8 cellular contexts compared by ENCODE assay signal in the genomic region with DNA sequence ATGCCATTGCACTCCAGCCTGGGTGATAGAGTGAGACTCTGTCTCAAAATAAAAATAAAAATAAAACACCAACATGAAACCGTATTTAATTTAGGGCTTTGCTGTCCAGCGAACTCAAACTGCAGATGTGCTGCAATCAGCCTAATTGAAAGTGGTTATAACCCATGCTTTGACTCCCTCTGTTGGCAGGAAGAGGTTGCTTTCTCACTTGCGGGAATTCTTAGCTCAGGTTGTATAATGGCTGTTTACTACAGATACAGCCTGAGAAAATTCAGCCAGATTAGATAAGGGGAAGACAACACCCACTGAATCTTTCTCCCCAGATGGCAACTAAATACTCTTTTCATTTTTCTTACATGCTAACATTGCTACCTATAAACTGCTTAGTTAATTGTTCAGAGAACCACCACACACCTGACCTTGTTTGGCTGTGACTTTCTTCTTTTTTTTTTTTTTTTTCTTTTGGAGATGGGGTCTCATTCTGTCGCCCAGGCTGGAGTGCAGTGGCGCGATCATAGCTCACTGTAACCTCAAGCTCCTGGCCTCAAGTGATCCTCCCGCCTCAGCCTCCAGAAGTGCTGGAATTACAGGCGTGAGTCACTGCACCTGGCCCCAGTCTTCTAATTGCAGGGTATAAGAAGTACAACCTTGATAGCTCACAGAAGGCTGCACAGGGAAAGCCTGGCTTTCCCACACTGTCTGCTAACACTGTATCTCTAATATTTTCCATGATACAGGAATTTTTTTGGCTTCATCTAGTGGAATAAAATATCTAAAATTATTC. TPM values are rescaled to one million over a fixed set of nuclear protein-coding genes. Genes with fewer than 3 reads are reported as not detected.
A peak's percentile ranks its signal among the peaks of the same experiment; 100 is the strongest.
DNase-seq lines count a peak whose midpoint lies in the region; ATAC-seq and TF ChIP-seq lines count a peak whose summit lies in the region.

No MANE protein-coding gene starts in this region.

- CTCF ChIA-PET in activated CD4-positive, alpha-beta memory T cell treated with anti-CD3 and anti-CD28 coated beads, Interleukin-2, amount 10 ng/mL, durations not matched to agents 7 days and 5 days (lab: Charles Lee), result interaction anchor here (0.6 to 5.4 kb wide), 25 partner anchors 14 to 543 kb away, joined by 3 to 118 read pairs (median 4); a partner anchor contains a TSS

- H3K27ac Mint-ChIP-seq in activated CD4-positive, alpha-beta memory T cell treated with anti-CD3 and anti-CD28 coated beads, Interleukin-2, amount 10 ng/mL, durations not matched to agents 7 days and 5 days, result no peak overlapping the region

- no peak overlapping the region for H3K4me3 ChIP-seq in HL-60 (replicated peaks; ENCODE audit: insufficient read depth, low read length)
- H3K4me3 ChIP-seq in fibroblast of lung (replicated peaks in 1 of 4; ENCODE audit: control extremely low read depth in 1 of 4, insufficient read depth in 1 of 4, low read depth in 3 of 4, low read length in 4 of 4), result no peak overlapping the region
- no peak overlapping the region for H3K4me3 ChIP-seq in ovary

- no peak for TF ChIP-seq EP300 in ovary (IDR thresholded peaks at IDR 0.05)

- DNase-seq in DMS53 (lab: John Stamatoyannopoulos, UW) (peak; percentile 91), HL-60 (ENCODE audit: low read depth in 1 of 2, low spot score in 1 of 2) (peak; percentile 54 to 69), NCI-H748 (lab: John Stamatoyannopoulos, UW; ENCODE audit: unreplicated experiment) (peak; percentile 72), fibroblast of lung (ENCODE audit: low read depth in 2 of 2) (peak; percentile 82 to 88), ovary (peak in 3 of 5 donors; percentile 25 to 62 (median 28))
- DNase-seq in activated CD4-positive, alpha-beta memory T cell treated with anti-CD3 and anti-CD28 coated beads, Interleukin-2, amount 10 ng/mL, durations not matched to agents 7 days and 5 days, result peak; percentile 45

- H3K9ac ChIP-seq in fibroblast of lung (ENCODE audit: insufficient read depth, low read length), result no peak overlapping the region

- ATAC-seq in GM18867 (IDR thresholded peaks at IDR 0.05; ENCODE audit: unreplicated experiment), result no peak
- no peak for ATAC-seq in HG03196 (IDR thresholded peaks at IDR 0.05; ENCODE audit: unreplicated experiment)

- POLR2A ChIA-PET in activated CD4-positive, alpha-beta memory T cell treated with anti-CD3 and anti-CD28 coated beads, Interleukin-2, amount 10 ng/mL, durations not matched to agents 7 days and 5 days (lab: Charles Lee), result interaction anchor here (0.6 to 2.1 kb wide), 4 partner anchors 27 to 216 kb away, joined by 3 to 8 read pairs (median 4); a partner anchor contains a TSS

- TF ChIP-seq CTCF in HL-60 (IDR thresholded peaks at IDR 0.05; ENCODE audit: insufficient read depth, low read length) (peak; percentile 69), fibroblast of lung (conservative IDR thresholded peaks at IDR 0.05 in 1 of 2, IDR thresholded peaks at IDR 0.05 in 1 of 2; ENCODE audit: low read depth in 1 of 2, low read length in 2 of 2) (peak; percentile 82 to 85), ovary (IDR thresholded peaks at IDR 0.05) (peak; percentile 13 to 76 (median 62))

- H3K4me3 Mint-ChIP-seq in activated CD4-positive, alpha-beta memory T cell treated with anti-CD3 and anti-CD28 coated beads, Interleukin-2, amount 10 ng/mL, durations not matched to agents 7 days and 5 days, result no peak overlapping the region

- H3K36me3 Mint-ChIP-seq in activated CD4-positive, alpha-beta memory T cell treated with anti-CD3 and anti-CD28 coated beads, Interleukin-2, amount 10 ng/mL, durations not matched to agents 7 days and 5 days (ENCODE audit: low read depth), result peaks cover 8% of the 10 kb centered on the region

- H3K4me2 ChIP-seq in fibroblast of lung (ENCODE audit: extremely low read depth, insufficient read depth, low read length), result no peak overlapping the region

- no peak overlapping the region for H2AFZ ChIP-seq in fibroblast of lung (ENCODE audit: low read length)

- TF ChIP-seq POLR2A in ovary (IDR thresholded peaks at IDR 0.05), result no peak

- no peaks in the 10 kb centered on the region for H4K20me1 ChIP-seq in fibroblast of lung (ENCODE audit: control insufficient read depth, extremely low read depth, insufficient read depth, low read length)

- no peaks in the 10 kb centered on the region for H3K9me3 Mint-ChIP-seq in activated CD4-positive, alpha-beta memory T cell treated with anti-CD3 and anti-CD28 coated beads, Interleukin-2, amount 10 ng/mL, durations not matched to agents 7 days and 5 days

- peaks cover 21% of the 10 kb centered on the region for H3K4me1 ChIP-seq in fibroblast of lung (ENCODE audit: control insufficient read depth, extremely low read depth, insufficient read depth, low read length)
- peaks cover 4% of the 10 kb centered on the region for H3K4me1 ChIP-seq in ovary (ENCODE audit: insufficient read depth)

- 40 to 46% (median 44%) methylated on average over 8 of the region's 8 CpGs for WGBS in ovary, 3 donors

- H3K79me2 ChIP-seq in fibroblast of lung (ENCODE audit: control insufficient read depth, insufficient read depth, low read length), result no peaks in the 10 kb centered on the region

- no peaks in the 10 kb centered on the region for H3K9me3 ChIP-seq in fibroblast of lung (ENCODE audit: control insufficient read depth, insufficient read depth, low read depth, low read length)
- H3K9me3 ChIP-seq in ovary, result no peaks in the 10 kb centered on the region

- H3K27me3 ChIP-seq in HL-60 (ENCODE audit: insufficient read depth, poor library complexity, severe bottlenecking), result no peaks in the 10 kb centered on the region
- H3K27me3 ChIP-seq in fibroblast of lung (ENCODE audit: control insufficient read depth, insufficient read depth, low read length), result no peaks in the 10 kb centered on the region
- H3K27me3 ChIP-seq in ovary, result no peaks in the 10 kb centered on the region

- peaks cover 7% of the 10 kb centered on the region for H3K27me3 Mint-ChIP-seq in activated CD4-positive, alpha-beta memory T cell treated with anti-CD3 and anti-CD28 coated beads, Interleukin-2, amount 10 ng/mL, durations not matched to agents 7 days and 5 days

- H3K27ac ChIP-seq in HL-60 (replicated peaks) (no peak overlapping the region), fibroblast of lung (ENCODE audit: insufficient read depth, low read length) (no peak overlapping the region), ovary (peak overlapping the region in 1 of 2 donors; percentile 99)

- peaks cover 30% of the 10 kb centered on the region for H3K4me1 Mint-ChIP-seq in activated CD4-positive, alpha-beta memory T cell treated with anti-CD3 and anti-CD28 coated beads, Interleukin-2, amount 10 ng/mL, durations not matched to agents 7 days and 5 days

- H3K36me3 ChIP-seq in fibroblast of lung (ENCODE audit: control insufficient read depth, insufficient read depth, low read length) (no peaks in the 10 kb centered on the region), ovary (no peaks in the 10 kb centered on the region)

- intact Hi-C loops in ovary (cut with DNase I), result loop anchor here (5.0 to 10.0 kb wide), 5 partner anchors 212 to 1972 kb away; a partner anchor contains a TSS

RNA-seq across cellular contexts. Expression of a gene that starts 34.6 kb away (rescaled TPM):
- total RNA-seq in activated CD4-positive, alpha-beta memory T cell treated with anti-CD3 and anti-CD28 coated beads, Interleukin-2, amount 10 ng/mL, durations not matched to agents 7 days and 5 days, result 10 to 100 TPM; 65.2 to 66.6 TPM
- 19.2 and 20.8 TPM in 2 replicates for total RNA-seq in fibroblast of lung
- polyA plus RNA-seq in fibroblast of lung, result 32.8 and 34.9 TPM in 2 replicates
- polyA plus RNA-seq in fibroblast of lung (2012), result 38.2 and 48.1 TPM in 2 replicates
- 2.0 and 10.4 TPM in 2 replicates for polyA minus RNA-seq in fibroblast of lung (ENCODE audit: low replicate concordance)
- 10 to 100 TPM; 17.8 to 60.0 (median 42.0) TPM for total RNA-seq in ovary
- polyA plus RNA-seq in ovary, result 10 to 100 TPM; 25.7 to 27.9 TPM

Comparison
In these comparisons a context has a peak if more than half of its experiments do, and no peak if none do; other contexts are left out.
1. DNase-seq: peak in every context shown above with its lines; median percentile 91 in DMS53; 85 in fibroblast of lung; 72 in NCI-H748; 62 in HL-60; 45 in activated CD4-positive, alpha-beta memory T cell treated with anti-CD3 and anti-CD28 coated beads, Interleukin-2, amount 10 ng/mL, durations not matched to agents 7 days and 5 days; 28 in ovary.